In the genomic region with DNA sequence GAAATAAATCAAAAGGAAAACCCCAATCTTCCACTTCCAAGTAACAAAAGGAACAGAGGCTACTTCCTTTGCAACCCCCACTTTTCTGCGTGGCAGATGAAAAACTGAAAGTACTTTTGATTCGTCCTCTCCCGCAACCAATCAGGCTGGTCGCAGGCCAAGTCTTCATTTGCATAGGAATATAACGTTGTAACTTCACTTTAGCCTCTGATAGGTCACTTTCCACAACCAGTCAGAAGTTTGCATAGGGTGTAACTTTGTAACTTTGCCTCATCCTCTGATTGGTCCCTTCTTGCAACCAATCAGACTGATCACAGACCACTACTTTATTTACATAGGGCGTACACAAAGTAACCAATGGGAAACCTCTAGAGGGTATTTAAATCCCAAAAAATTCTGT, we compare ENCODE assay signal across 19 cellular contexts. TPM values are rescaled to one million over a fixed set of nuclear protein-coding genes. Genes with fewer than 3 reads are reported as not detected.
DNase-seq lines count a peak whose midpoint lies in the region; ATAC-seq, FAIRE-seq and TF ChIP-seq lines count a peak whose summit lies in the region.
"Had no signal": no experiment of that assay in that cellular context is flagged by ENCODE, and none has a peak within 500 bp of the region (broad histone marks: within the 10 kb centered on the region; RNA-seq: fewer than 3 reads in every experiment).

No MANE protein-coding gene starts in this region.

- H3K27ac Mint-ChIP-seq in activated naive CD4-positive, alpha-beta T cell treated with anti-CD3 and anti-CD28 coated beads for 36 hours: no peak overlapping the region
- peak overlapping the region; percentile 68 for H3K27ac Mint-ChIP-seq in activated naive CD8-positive, alpha-beta T cell
- H3K27ac Mint-ChIP-seq: endodermal cell had no signal

- H3K36me3 Mint-ChIP-seq in activated naive CD4-positive, alpha-beta T cell treated with anti-CD3 and anti-CD28 coated beads for 36 hours (ENCODE audit: low read depth): peaks cover 11% of the 10 kb centered on the region
- H3K36me3 Mint-ChIP-seq in activated naive CD8-positive, alpha-beta T cell: peaks cover 6% of the 10 kb centered on the region

- no peaks in the 10 kb centered on the region for H3K27me3 Mint-ChIP-seq in activated naive CD4-positive, alpha-beta T cell treated with anti-CD3 and anti-CD28 coated beads for 36 hours (ENCODE audit: low read depth)
- H3K27me3 Mint-ChIP-seq in activated naive CD8-positive, alpha-beta T cell: no peaks in the 10 kb centered on the region
- H3K27me3 Mint-ChIP-seq: central memory CD8-positive, alpha-beta T cell had no signal

- H3K36me3 ChIP-seq in small intestine (ENCODE audit: control insufficient read depth in 2 of 2, insufficient read depth in 2 of 2, low read length in 2 of 2): peaks cover 0 to 2% of the 10 kb centered on the region in 2 donors
- H3K36me3 ChIP-seq in psoas muscle (ENCODE audit: insufficient read depth in 1 of 2, low read depth in 1 of 2): peaks cover 0 to 3% of the 10 kb centered on the region in 2 donors
- H3K36me3 ChIP-seq: prostate gland, SJSA1 had no signal

- H3K27me3 ChIP-seq in small intestine (ENCODE audit: control insufficient read depth in 2 of 2, insufficient read depth in 2 of 2, low read length in 2 of 2): no peaks in the 10 kb centered on the region
- no peaks in the 10 kb centered on the region for H3K27me3 ChIP-seq in psoas muscle (ENCODE audit: insufficient read depth in 3 of 3, low read length in 2 of 3)
- H3K27me3 ChIP-seq: SJSA1 had no signal

- H3K4me1 Mint-ChIP-seq in activated naive CD4-positive, alpha-beta T cell treated with anti-CD3 and anti-CD28 coated beads for 36 hours (ENCODE audit: low read depth): peaks cover 19% of the 10 kb centered on the region
- peaks cover 24% of the 10 kb centered on the region for H3K4me1 Mint-ChIP-seq in activated naive CD8-positive, alpha-beta T cell (ENCODE audit: low read depth)
- H3K4me1 Mint-ChIP-seq: central memory CD8-positive, alpha-beta T cell; endodermal cell had no signal

- WGBS in small intestine, 3 donors: 52 to 78% (median 62%) methylated on average over 6 of the region's 6 CpGs
- WGBS in psoas muscle, 3 donors: 49 to 73% (median 61%) methylated on average over 6 of the region's 6 CpGs

- peak; percentile 44 for DNase-seq in activated naive CD4-positive, alpha-beta T cell treated with anti-CD3 and anti-CD28 coated beads for 36 hours
- DNase-seq in activated naive CD4-positive, alpha-beta T cell treated with Interleukin-2 at 50 U/mL for 16 hours: no peak
- peak; percentile 52 for DNase-seq in NAMALWA (ENCODE audit: low spot score)
- peak; percentile 7 for DNase-seq in small intestine
- DNase-seq in nucleus accumbens (lab: John Stamatoyannopoulos, UW): no peak
- DNase-seq in G401 (ENCODE audit: low spot score): no peak
- DNase-seq in psoas muscle: no peak
- DNase-seq: DMS 273 treated with DMSO at 0.1 percent for 48 hours; endodermal cell; foreskin fibroblast; KBM-7; NCI-H1436; NCI-H345; stimulated activated CD4-positive, alpha-beta T cell treated with anti-CD3 and anti-CD28 coated beads, Interleukin-12 subunit alpha, Interleukin-12 subunit beta, amount 100 ng/mL, for 4 hours had no signal

- H3K27ac ChIP-seq in small intestine (ENCODE audit: low read depth in 1 of 2, low read length in 1 of 2) (no peak overlapping the region), psoas muscle (no peak overlapping the region)
- H3K27ac ChIP-seq: prostate gland, SJSA1 had no signal

- no peak for TF ChIP-seq CTCF in psoas muscle (IDR thresholded peaks at IDR 0.05)

- in situ Hi-C loops in G401 (cut with HindIII; ENCODE audit: low sequenced_read_pairs): no loop called here

- H3K4me1 ChIP-seq in small intestine (ENCODE audit: control insufficient read depth in 2 of 2, insufficient read depth in 1 of 2, low read depth in 1 of 2, low read length in 1 of 2) (no peaks in the 10 kb centered on the region), psoas muscle (no peaks in the 10 kb centered on the region)
- H3K4me1 ChIP-seq: prostate gland, SJSA1 had no signal

- CTCF ChIA-PET in activated naive CD4-positive, alpha-beta T cell treated with anti-CD3 and anti-CD28 coated beads for 36 hours (lab: Charles Lee): no interaction called here

- H3K4me3 Mint-ChIP-seq in activated naive CD4-positive, alpha-beta T cell treated with anti-CD3 and anti-CD28 coated beads for 36 hours: no peak overlapping the region
- peak overlapping the region; percentile 40 for H3K4me3 Mint-ChIP-seq in activated naive CD8-positive, alpha-beta T cell
- H3K4me3 Mint-ChIP-seq: central memory CD8-positive, alpha-beta T cell; endodermal cell had no signal

- no peaks in the 10 kb centered on the region for H3K9me3 ChIP-seq in small intestine (ENCODE audit: control insufficient read depth, low read depth)
- no peaks in the 10 kb centered on the region for H3K9me3 ChIP-seq in psoas muscle
- H3K9me3 ChIP-seq: prostate gland, SJSA1 had no signal

- no peak for FAIRE-seq in small intestine (lab: Jason Lieb, UNC)
- FAIRE-seq: GM18507 had no signal

- no peak overlapping the region for H3K4me3 ChIP-seq in small intestine (ENCODE audit: low read depth in 1 of 2, low read length in 2 of 2)
- no peak overlapping the region for H3K4me3 ChIP-seq in psoas muscle
- H3K4me3 ChIP-seq: prostate gland, SJSA1 had no signal

- intact Hi-C loops in activated naive CD4-positive, alpha-beta T cell treated with anti-CD3 and anti-CD28 coated beads for 36 hours (cut with micrococcal nuclease): no loop called here
- intact Hi-C loops in psoas muscle (cut with DNase I): no loop called here

- no peak for ATAC-seq in psoas muscle

- H3K9me3 Mint-ChIP-seq in activated naive CD4-positive, alpha-beta T cell treated with anti-CD3 and anti-CD28 coated beads for 36 hours: no peaks in the 10 kb centered on the region
- H3K9me3 Mint-ChIP-seq in activated naive CD8-positive, alpha-beta T cell (ENCODE audit: low read depth): no peaks in the 10 kb centered on the region
- H3K9me3 Mint-ChIP-seq: central memory CD8-positive, alpha-beta T cell; endodermal cell had no signal

RNA-seq across cellular contexts. Expression of a gene that starts 37.2 kb away (rescaled TPM):
- total RNA-seq in activated naive CD4-positive, alpha-beta T cell treated with anti-CD3 and anti-CD28 coated beads for 36 hours: 10 to 100 TPM; 14.0 to 15.5 TPM
- polyA plus RNA-seq in small intestine (10 to 100 TPM; 10.3 to 12.4 (median 11.6) TPM), psoas muscle (1 to 10 TPM; 2.4 to 6.2 (median 4.5) TPM)
- total RNA-seq in G401 (2014; rRNA removed; shearing (Covaris generic)): 20.4 and 34.4 TPM in 2 replicates
- 1 to 10 TPM; 3.1 to 3.8 (median 3.3) TPM for total RNA-seq in psoas muscle

RNA-seq across cellular contexts. Expression of a gene that starts 42.9 kb away (rescaled TPM):
- total RNA-seq in activated naive CD4-positive, alpha-beta T cell treated with anti-CD3 and anti-CD28 coated beads for 36 hours: 1 to 10 TPM; 5.6 to 5.7 TPM
- polyA plus RNA-seq in small intestine (1 to 10 TPM in 1 of 3 donors, under 1 TPM in 2; 0.67 to 1.7 (median 0.81) TPM), psoas muscle (1 to 10 TPM; 1.6 to 4.0 (median 3.4) TPM)
- total RNA-seq in G401 (2014; rRNA removed; shearing (Covaris generic)): 5.2 and 7.9 TPM in 2 replicates
- 1 to 10 TPM; 3.6 to 4.2 (median 4.2) TPM for total RNA-seq in psoas muscle

Comparison
In these comparisons a context has a peak if more than half of its experiments do, and no peak if none do; other contexts are left out.
1. DNase-seq: peak in activated naive CD4-positive, alpha-beta T cell treated with anti-CD3 and anti-CD28 coated beads for 36 hours (single experiment), NAMALWA (single experiment) and small intestine (single experiment); none in activated naive CD4-positive, alpha-beta T cell treated with Interleukin-2 at 50 U/mL for 16 hours (single experiment), nucleus accumbens (0 of 56), G401 (single experiment) and psoas muscle (0 of 2).